34 cellular contexts compared by ENCODE assay signal in genomic region chr4:77217526-77217925, GRCh38.
"Had no signal": no experiment of that assay in that cellular context is flagged by ENCODE, and none has a peak within 500 bp of the region (broad histone marks: within the 10 kb centered on the region; RNA-seq: fewer than 3 reads in every experiment).

No MANE protein-coding gene starts in this region.

- H3K4me3 ChIP-seq: MG63 had no signal

- H3K9me3 ChIP-seq: MG63 had no signal

- H3K36me3 ChIP-seq: MG63 had no signal

- H3K27me3 ChIP-seq: MG63 had no signal

- DNase-seq: Karpas-422, Kasumi-1, KG1, MG63, MM.1S, MV-4-11, NCI-H1048, NCI-H1092, NCI-H1092 treated with DMSO at 0.1 percent for 48 hours, NCI-H1105, NCI-H1105 treated with DMSO at 0.1 percent for 48 hours, NCI-H1417, NCI-H1417 treated with DMSO at 0.1 percent for 48 hours, NCI-H1436, NCI-H1436 treated with DMSO at 0.1 percent for 48 hours, NCI-H146, NCI-H1694, NCI-H1694 treated with DMSO at 0.1 percent for 48 hours, NCI-H187, NCI-H187 treated with DMSO at 0.1 percent for 48 hours, NCI-H1930, NCI-H2029, NCI-H2029 treated with DMSO at 0.1 percent for 48 hours, NCI-H2081, NCI-H2081 treated with DMSO at 0.1 percent for 48 hours, NCI-H2107, NCI-H2171, NCI-H2171 treated with DMSO at 0.1 percent for 48 hours, NCI-H2227 treated with DMSO at 0.1 percent for 48 hours, NCI-H226, NCI-H345, NCI-H446, NCI-H446 treated with DMSO at 0.1 percent for 48 hours had no signal

- H3K27ac ChIP-seq: KMS-11 had no signal
